In genomic region chr2:212619954-212620353, GRCh38 we compare ENCODE assay signal across 34 cellular contexts.
A peak's percentile ranks its signal among the peaks of the same experiment; 100 is the strongest.
DNase-seq lines count a peak whose midpoint lies in the region; ATAC-seq and TF ChIP-seq lines count a peak whose summit lies in the region.
"Had no signal": no experiment of that assay in that cellular context is flagged by ENCODE, and none has a peak within 500 bp of the region (broad histone marks: within the 10 kb centered on the region; RNA-seq: fewer than 3 reads in every experiment).

No MANE protein-coding gene starts in this region.

- H3K4me3 ChIP-seq in astrocyte of the spinal cord (ENCODE audit: low read depth, low read length) = no peak overlapping the region
- H3K4me3 ChIP-seq in fibroblast of pulmonary artery (replicated peaks; ENCODE audit: low read depth, low read length) = no peak overlapping the region
- H3K4me3 ChIP-seq: colonic mucosa, gastrocnemius medialis, lower lobe of right lung, prostate gland, uterus had no signal

- H3K9me3 Mint-ChIP-seq in activated CD4-positive, alpha-beta T cell treated with anti-CD3 and anti-CD28 coated beads, Interleukin-2, amount 10 ng/mL, durations not matched to agents 7 days and 5 days = no peaks in the 10 kb centered on the region

- no peak overlapping the region for H3K27ac Mint-ChIP-seq in activated CD4-positive, alpha-beta T cell treated with anti-CD3 and anti-CD28 coated beads, Interleukin-2, amount 10 ng/mL, durations not matched to agents 7 days and 5 days
- H3K27ac Mint-ChIP-seq: activated CD4-positive, alpha-beta memory T cell treated with anti-CD3 and anti-CD28 coated beads for 36 hours; CD14-positive monocyte; IgD-negative memory B cell; naive thymus-derived CD8-positive, alpha-beta T cell had no signal

- no peaks in the 10 kb centered on the region for H3K4me1 Mint-ChIP-seq in activated CD4-positive, alpha-beta T cell treated with anti-CD3 and anti-CD28 coated beads, Interleukin-2, amount 10 ng/mL, durations not matched to agents 7 days and 5 days
- H3K4me1 Mint-ChIP-seq: CD14-positive monocyte; IgD-negative memory B cell; naive thymus-derived CD8-positive, alpha-beta T cell; stimulated activated naive CD8-positive, alpha-beta T cell treated with anti-CD3 and anti-CD28 coated beads, Interleukin-15, amount 100 ng/mL, for 72 hours had no signal

- CTCF ChIA-PET in activated CD4-positive, alpha-beta T cell treated with anti-CD3 and anti-CD28 coated beads, Interleukin-2, amount 10 ng/mL, durations not matched to agents 7 days and 5 days (lab: Charles Lee) = no interaction called here

- POLR2A ChIA-PET in activated CD4-positive, alpha-beta T cell treated with anti-CD3 and anti-CD28 coated beads, Interleukin-2, amount 10 ng/mL, durations not matched to agents 7 days and 5 days (lab: Charles Lee) = no interaction called here

- in situ Hi-C loops in astrocyte of the spinal cord (cut with HindIII; ENCODE audit: low sequenced_read_pairs) = no loop called here

- DNase-seq in EL = peak; percentile 56
- peak; percentile 37 for DNase-seq in M059J (ENCODE audit: low read depth)
- peak; percentile 6 for DNase-seq in astrocyte of the spinal cord (ENCODE audit: low read depth, low spot score)
- DNase-seq in fibroblast of pulmonary artery (ENCODE audit: low read depth) = peak; percentile 4
- DNase-seq in activated CD4-positive, alpha-beta T cell treated with anti-CD3 and anti-CD28 coated beads, Interleukin-2, amount 10 ng/mL, durations not matched to agents 7 days and 5 days = no peak
- no peak for DNase-seq in CD1c-positive myeloid dendritic cell (ENCODE audit: extremely low spot score)
- DNase-seq in cerebellum (ENCODE audit: low spot score) = no peak
- DNase-seq: activated CD4-positive, alpha-beta memory T cell treated with anti-CD3 and anti-CD28 coated beads for 36 hours; activated naive CD4-positive, alpha-beta T cell; colonic mucosa; DMS79; effector CD4-positive, alpha-beta T cell; gastrocnemius medialis; GF-D8; GOT3; lower lobe of right lung; naive thymus-derived CD8-positive, alpha-beta T cell; NCI-H1105 treated with DMSO at 0.1 percent for 48 hours; NCI-H2029 treated with DMSO at 0.1 percent for 48 hours; NCI-H526; NK-92 treated with Interleukin-12 subunit alpha and Interleukin-12 subunit beta, amount 100 ng/mL, for 24 hours; occipital lobe; SHP77; stimulated activated CD4-positive, alpha-beta T cell treated with anti-CD3 and anti-CD28 coated beads, Interleukin-12 subunit alpha, Interleukin-12 subunit beta, amount 100 ng/mL, for 4 hours; stimulated activated CD4-positive, alpha-beta T cell treated with anti-CD3 and anti-CD28 coated beads, Interleukin-2, amount 100 ng/mL, for 48 hours; stimulated activated naive CD8-positive, alpha-beta T cell treated with anti-CD3 and anti-CD28 coated beads, Interleukin-15, amount 100 ng/mL, for 72 hours; T-helper 2 cell; uterus had no signal

- TF ChIP-seq CTCF in astrocyte of the spinal cord (IDR thresholded peaks at IDR 0.05; ENCODE audit: low read depth, low read length) = no peak
- no peak for TF ChIP-seq CTCF in fibroblast of pulmonary artery (IDR thresholded peaks at IDR 0.05; ENCODE audit: low read length, missing control alignments)

- no peaks in the 10 kb centered on the region for H3K36me3 Mint-ChIP-seq in activated CD4-positive, alpha-beta T cell treated with anti-CD3 and anti-CD28 coated beads, Interleukin-2, amount 10 ng/mL, durations not matched to agents 7 days and 5 days (ENCODE audit: low read depth)
- H3K36me3 Mint-ChIP-seq: activated CD4-positive, alpha-beta memory T cell treated with anti-CD3 and anti-CD28 coated beads for 36 hours; CD14-positive monocyte; IgD-negative memory B cell; naive thymus-derived CD8-positive, alpha-beta T cell had no signal

- no peak for ATAC-seq in HG03039 (IDR thresholded peaks at IDR 0.05; ENCODE audit: unreplicated experiment)
- ATAC-seq: activated CD4-positive, CD25-positive, alpha-beta regulatory T cell treated with anti-CD3 and anti-CD28 coated beads, Interleukin-2, amount 50 U/mL, for 24 hours; gastrocnemius medialis; lower lobe of right lung; naive thymus-derived CD8-positive, alpha-beta T cell; sciatic nerve; stimulated activated naive CD8-positive, alpha-beta T cell treated with anti-CD3 and anti-CD28 coated beads, Interleukin-15, amount 100 ng/mL, for 72 hours had no signal

- no peak overlapping the region for H3K4me3 Mint-ChIP-seq in activated CD4-positive, alpha-beta T cell treated with anti-CD3 and anti-CD28 coated beads, Interleukin-2, amount 10 ng/mL, durations not matched to agents 7 days and 5 days
- H3K4me3 Mint-ChIP-seq: activated CD4-positive, alpha-beta memory T cell treated with anti-CD3 and anti-CD28 coated beads for 36 hours; CD14-positive monocyte; IgD-negative memory B cell; naive thymus-derived CD8-positive, alpha-beta T cell; stimulated activated naive CD8-positive, alpha-beta T cell treated with anti-CD3 and anti-CD28 coated beads, Interleukin-15, amount 100 ng/mL, for 72 hours had no signal

- H3K27me3 Mint-ChIP-seq in activated CD4-positive, alpha-beta T cell treated with anti-CD3 and anti-CD28 coated beads, Interleukin-2, amount 10 ng/mL, durations not matched to agents 7 days and 5 days = no peaks in the 10 kb centered on the region
- H3K27me3 Mint-ChIP-seq: activated CD4-positive, alpha-beta memory T cell treated with anti-CD3 and anti-CD28 coated beads for 36 hours; IgD-negative memory B cell; stimulated activated naive CD8-positive, alpha-beta T cell treated with anti-CD3 and anti-CD28 coated beads, Interleukin-15, amount 100 ng/mL, for 72 hours had no signal

Comparison
In these comparisons a context has a peak if more than half of its experiments do, and no peak if none do; other contexts are left out.
1. DNase-seq: peak in EL (single experiment), M059J (single experiment), astrocyte of the spinal cord (single experiment) and fibroblast of pulmonary artery (single experiment); none in activated CD4-positive, alpha-beta T cell treated with anti-CD3 and anti-CD28 coated beads, Interleukin-2, amount 10 ng/mL, durations not matched to agents 7 days and 5 days (single experiment), CD1c-positive myeloid dendritic cell (single experiment) and cerebellum (single experiment).